Comparison of ENCODE assay signal across 8 cellular contexts in the genomic region with DNA sequence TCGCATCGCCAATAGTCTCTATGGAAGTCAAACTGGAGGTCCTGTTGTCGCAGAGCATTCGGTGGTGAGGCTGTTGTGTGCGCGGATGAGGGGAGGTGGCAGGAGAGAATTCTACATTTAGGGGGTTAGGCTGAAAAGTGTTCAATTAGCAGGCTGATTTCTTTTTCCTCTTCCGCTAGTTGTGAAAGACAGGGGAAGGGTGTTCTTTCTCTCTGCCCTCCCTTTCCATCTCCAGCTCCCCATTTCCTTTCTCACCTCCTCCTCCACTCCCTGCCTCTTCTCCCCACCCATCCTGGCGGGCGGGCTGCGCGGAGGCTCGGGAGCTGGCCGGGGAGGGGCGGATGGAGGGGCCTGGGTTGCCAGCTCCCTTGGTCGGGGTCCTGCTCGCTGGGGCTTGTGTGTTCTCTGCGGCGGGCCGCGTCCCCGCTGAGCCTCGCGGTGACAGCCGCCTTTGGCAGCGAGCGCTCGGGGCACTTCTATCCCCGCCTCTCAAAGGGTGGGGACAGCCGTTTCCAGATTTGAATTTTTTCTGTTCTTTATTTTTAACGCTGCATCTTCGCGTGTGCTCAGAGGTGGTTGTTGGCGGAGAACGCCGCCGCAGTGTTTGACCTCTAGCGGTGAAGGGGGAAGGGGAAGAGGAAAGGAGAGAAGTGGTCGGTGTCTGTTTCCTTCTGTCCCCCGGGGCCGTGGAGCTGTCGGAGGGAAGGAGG. TPM values are rescaled to one million over a fixed set of nuclear protein-coding genes. Genes with fewer than 3 reads are reported as not detected.
DNase-seq lines count a peak whose midpoint lies in the region; ATAC-seq, FAIRE-seq and TF ChIP-seq lines count a peak whose summit lies in the region.

No MANE protein-coding gene starts in this region.

- no peak for FAIRE-seq in RCC 7860 (lab: Jason Lieb, UNC)

- H3K4me3 ChIP-seq in BE2C (ENCODE audit: low read depth, low read length): peak overlapping the region; percentile 45
- H3K4me3 ChIP-seq in mesenchymal stem cell (ENCODE audit: insufficient read depth in 1 of 2, low read depth in 1 of 2, low read length in 2 of 2): peak overlapping the region; percentile 58 to 60
- H3K4me3 ChIP-seq in PC-3 (ENCODE audit: low read length): no peak overlapping the region

- H2AFZ ChIP-seq in mesenchymal stem cell (ENCODE audit: low read depth, low read length) (peak overlapping the region; percentile 46), PC-3 (ENCODE audit: low read length) (no peak overlapping the region)

- H4K91ac ChIP-seq in mesenchymal stem cell (ENCODE audit: low read length): no peak overlapping the region

- H3K23ac ChIP-seq in mesenchymal stem cell (ENCODE audit: low read length in 2 of 2): no peak overlapping the region

- ATAC-seq in HG02884 (IDR thresholded peaks at IDR 0.05; ENCODE audit: unreplicated experiment): peak; percentile 32
- no peak for ATAC-seq in PC-3
- ATAC-seq in HG03139 (IDR thresholded peaks at IDR 0.05; ENCODE audit: unreplicated experiment): no peak

- peak overlapping the region; percentile 58 to 86 for H3K18ac ChIP-seq in mesenchymal stem cell (ENCODE audit: low read depth in 1 of 2, low read length in 2 of 2)

- H2BK12ac ChIP-seq in mesenchymal stem cell (ENCODE audit: low read length in 2 of 2): peak overlapping the region; percentile 34 to 51

- intact Hi-C loops in PC-3 (cut with micrococcal nuclease): no loop called here

- no peaks in the 10 kb centered on the region for H4K20me1 ChIP-seq in PC-3 (ENCODE audit: low read length)

- H3K4ac ChIP-seq in mesenchymal stem cell (ENCODE audit: low read depth in 1 of 2, low read length in 2 of 2): peak overlapping the region in 1 of 2 experiments; percentile 65

- peak overlapping the region in 1 of 2 experiments; percentile 73 for H3K14ac ChIP-seq in mesenchymal stem cell (ENCODE audit: low read length in 2 of 2)

- DNase-seq in BE2C (no peak), amniotic epithelial cell (ENCODE audit: low read depth) (peak; percentile 70), mesenchymal stem cell (peak; percentile 77), PC-3 (no peak), islet precursor cell (no peak), RCC 7860 (ENCODE audit: low spot score) (no peak)

- H3K9ac ChIP-seq in mesenchymal stem cell (ENCODE audit: low read length) (no peak overlapping the region), PC-3 (ENCODE audit: low read length) (no peak overlapping the region)

- H3K27ac ChIP-seq in mesenchymal stem cell (ENCODE audit: low read length, poor library complexity, severe bottlenecking) (peak overlapping the region; percentile 60), PC-3 (ENCODE audit: low read length) (no peak overlapping the region)

- H3K36me3 ChIP-seq in BE2C: no peaks in the 10 kb centered on the region
- H3K36me3 ChIP-seq in mesenchymal stem cell (ENCODE audit: control insufficient read depth in 1 of 2, insufficient read depth in 2 of 2, low read depth in 1 of 2, low read length in 2 of 2): no peaks in the 10 kb centered on the region
- no peaks in the 10 kb centered on the region for H3K36me3 ChIP-seq in PC-3 (ENCODE audit: low read depth, low read length)

- H2BK15ac ChIP-seq in mesenchymal stem cell (ENCODE audit: low read depth, poor library complexity, severe bottlenecking): peak overlapping the region; percentile 55

- CTCF ChIA-PET in PC-3 (lab: Charles Lee): no interaction called here

- H3F3A ChIP-seq in PC-3 (ENCODE audit: low read length, unreplicated experiment): no peaks in the 10 kb centered on the region

- no peak overlapping the region for H4K8ac ChIP-seq in mesenchymal stem cell (ENCODE audit: low read length)

- TF ChIP-seq CTCF in BE2C (IDR thresholded peaks at IDR 0.05; ENCODE audit: low read depth, low read length) (no peak), PC-3 (conservative IDR thresholded peaks at IDR 0.05; ENCODE audit: low read depth, low read length) (no peak)

- H3K27me3 ChIP-seq in BE2C: peaks cover 72% of the 10 kb centered on the region
- H3K27me3 ChIP-seq in mesenchymal stem cell (ENCODE audit: control insufficient read depth in 1 of 2, insufficient read depth in 1 of 2, low read length in 2 of 2): peaks cover 0 to 49% of the 10 kb centered on the region in 2 experiments
- no peaks in the 10 kb centered on the region for H3K27me3 ChIP-seq in PC-3 (ENCODE audit: low read length)

- peak overlapping the region; percentile 93 for H3K4me2 ChIP-seq in mesenchymal stem cell (ENCODE audit: low read length, poor library complexity, severe bottlenecking)
- H3K4me2 ChIP-seq in PC-3 (ENCODE audit: low read length): no peak overlapping the region

- no peaks in the 10 kb centered on the region for H3K79me2 ChIP-seq in PC-3 (ENCODE audit: low read length)

- H2BK120ac ChIP-seq in mesenchymal stem cell (ENCODE audit: low read depth, low read length): peak overlapping the region; percentile 73

- 1% methylated on average over 40 of the region's 41 CpGs for WGBS in mesenchymal stem cell

- no peak overlapping the region for H2BK5ac ChIP-seq in mesenchymal stem cell (ENCODE audit: low read depth, low read length, poor library complexity, severe bottlenecking)

- peaks cover 7% of the 10 kb centered on the region for H3K79me1 ChIP-seq in mesenchymal stem cell (replicated peaks; ENCODE audit: low read length, poor library complexity, severe bottlenecking)

- H3K9me3 ChIP-seq in BE2C: no peaks in the 10 kb centered on the region
- H3K9me3 ChIP-seq in mesenchymal stem cell (ENCODE audit: control insufficient read depth, low read length): no peaks in the 10 kb centered on the region
- no peaks in the 10 kb centered on the region for H3K9me3 ChIP-seq in PC-3 (ENCODE audit: low read length)

- POLR2A ChIA-PET in PC-3 (lab: Charles Lee; ENCODE audit: unreplicated experiment): interaction anchor here (0.8 kb wide), 1 partner anchor 15 kb away, joined by 6 read pairs; no protein-coding TSS in a partner anchor

- H3K9me2 ChIP-seq in PC-3 (replicated peaks; ENCODE audit: low read length): no peaks in the 10 kb centered on the region

- H2AK5ac ChIP-seq in mesenchymal stem cell (ENCODE audit: low read length, severe bottlenecking): no peak overlapping the region

- no TSS peak for BruUV-seq in PC-3 (replicated peaks; lab: Mats Ljungman, UMichigan)

- H3K4me1 ChIP-seq in BE2C: no peaks in the 10 kb centered on the region
- peaks cover 16% of the 10 kb centered on the region for H3K4me1 ChIP-seq in mesenchymal stem cell (ENCODE audit: control insufficient read depth, insufficient read depth, low read depth, low read length)
- H3K4me1 ChIP-seq in PC-3 (ENCODE audit: insufficient read depth, low read length): no peaks in the 10 kb centered on the region

RNA-seq across cellular contexts. Expression of gene SOX11, which starts 3.6 kb away (rescaled TPM):
- 11.6 TPM for polyA plus RNA-seq in BE2C (2012; ENCODE audit: insufficient read depth, insufficient read length, low read depth)
- polyA plus RNA-seq in mesenchymal stem cell (2013, experiment 1 of 2): 4.6 TPM
- polyA plus RNA-seq in mesenchymal stem cell (2013, experiment 2 of 2): 4.4 TPM
- not detected in 2 replicates for total RNA-seq in PC-3 (2014; rRNA removed)

Comparison
In these comparisons a context has a peak if more than half of its experiments do, and no peak if none do; other contexts are left out.
1. DNase-seq: peak in amniotic epithelial cell (single experiment) and mesenchymal stem cell (single experiment); none in BE2C (single experiment), PC-3 (single experiment), islet precursor cell (single experiment) and RCC 7860 (single experiment).